Comparison of ENCODE assay signal across 1 cellular context in the genomic region with DNA sequence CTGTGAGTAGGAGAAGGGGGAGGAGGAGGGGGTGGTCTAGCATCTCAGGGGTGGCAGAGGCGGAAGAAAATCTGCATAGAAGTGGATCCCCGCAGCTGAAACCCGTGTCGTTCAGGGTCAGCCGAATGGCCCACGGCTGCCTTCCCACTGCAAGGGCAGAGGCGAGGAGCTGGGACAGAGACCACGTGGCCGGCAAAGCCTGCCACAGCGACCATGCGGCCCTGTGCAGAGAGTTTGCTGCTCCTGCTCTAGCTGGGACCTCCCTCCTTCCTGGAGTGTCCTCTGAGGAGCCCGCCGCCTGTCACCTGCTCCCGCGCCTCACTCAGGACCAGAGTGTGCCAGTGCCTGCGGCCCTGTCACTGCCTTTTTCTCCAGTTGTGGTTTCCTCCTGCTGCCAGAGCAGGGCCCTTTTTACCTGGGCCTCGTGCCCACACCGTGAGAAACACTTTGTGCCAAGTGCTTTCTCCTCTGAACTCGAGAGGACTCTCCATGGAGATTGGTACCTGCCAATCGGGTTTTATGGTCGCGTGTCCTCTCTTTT.
TF ChIP-seq lines count a peak whose summit lies in the region.

No MANE protein-coding gene starts in this region.

TF ChIP-seq in K562, 482 proteins besides CTCF, POLR2A, EP300 and RAD21:
- TF ChIP-seq SRF (CRISPR knock-in tag; IDR thresholded peaks at IDR 0.05) (no peak), ASH1L (IDR thresholded peaks at IDR 0.05; ENCODE audit: borderline replicate concordance, low read depth, partially characterized antibody) (no peak), FOSL1 (tag; conservative IDR thresholded peaks at IDR 0.05) (no peak), L3MBTL2 (IDR thresholded peaks at IDR 0.05) (no peak), LEF1 (IDR thresholded peaks at IDR 0.05) (no peak), KLF6 (CRISPR knock-in tag; IDR thresholded peaks at IDR 0.05; ENCODE audit: borderline replicate concordance) (no peak), ZNF140 (CRISPR knock-in tag; IDR thresholded peaks at IDR 0.05) (no peak), TGIF2 (CRISPR knock-in tag; IDR thresholded peaks at IDR 0.05) (no peak), TAF7 (tag; IDR thresholded peaks at IDR 0.05) (no peak)
- TF ChIP-seq, protein P1, sequence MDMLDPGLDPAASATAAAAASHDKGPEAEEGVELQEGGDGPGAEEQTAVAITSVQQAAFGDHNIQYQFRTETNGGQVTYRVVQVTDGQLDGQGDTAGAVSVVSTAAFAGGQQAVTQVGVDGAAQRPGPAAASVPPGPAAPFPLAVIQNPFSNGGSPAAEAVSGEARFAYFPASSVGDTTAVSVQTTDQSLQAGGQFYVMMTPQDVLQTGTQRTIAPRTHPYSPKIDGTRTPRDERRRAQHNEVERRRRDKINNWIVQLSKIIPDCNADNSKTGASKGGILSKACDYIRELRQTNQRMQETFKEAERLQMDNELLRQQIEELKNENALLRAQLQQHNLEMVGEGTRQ (CRISPR knock-in tag; IDR thresholded peaks at IDR 0.05), result peak; percentile 22; the same call in 1 of the 2 replicates
- TF ChIP-seq, protein P2, sequence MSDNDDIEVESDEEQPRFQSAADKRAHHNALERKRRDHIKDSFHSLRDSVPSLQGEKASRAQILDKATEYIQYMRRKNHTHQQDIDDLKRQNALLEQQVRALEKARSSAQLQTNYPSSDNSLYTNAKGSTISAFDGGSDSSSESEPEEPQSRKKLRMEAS (CRISPR knock-in tag; IDR thresholded peaks at IDR 0.05), result peak; percentile 68
- TF ChIP-seq, protein P3, sequence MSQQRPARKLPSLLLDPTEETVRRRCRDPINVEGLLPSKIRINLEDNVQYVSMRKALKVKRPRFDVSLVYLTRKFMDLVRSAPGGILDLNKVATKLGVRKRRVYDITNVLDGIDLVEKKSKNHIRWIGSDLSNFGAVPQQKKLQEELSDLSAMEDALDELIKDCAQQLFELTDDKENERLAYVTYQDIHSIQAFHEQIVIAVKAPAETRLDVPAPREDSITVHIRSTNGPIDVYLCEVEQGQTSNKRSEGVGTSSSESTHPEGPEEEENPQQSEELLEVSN (IDR thresholded peaks at IDR 0.05; ENCODE audit: borderline replicate concordance in 1 of 2, extremely low read depth in 1 of 2, insufficient read depth in 1 of 2, insufficient read length in 1 of 2, low read depth in 1 of 2, low read length in 1 of 2, poor library complexity in 1 of 2, severe bottlenecking in 1 of 2), result peak in 1 of 2 experiments; percentile 61
